Comparison of ENCODE assay signal across 9 cellular contexts in genomic region chr2:74816540-74817331, GRCh38. TPM values are rescaled to one million over a fixed set of nuclear protein-coding genes. Genes with fewer than 3 reads are reported as not detected.
A peak's percentile ranks its signal among the peaks of the same experiment; 100 is the strongest.
DNase-seq lines count a peak whose midpoint lies in the region; ATAC-seq and TF ChIP-seq lines count a peak whose summit lies in the region.
"Had no signal": no experiment of that assay in that cellular context is flagged by ENCODE, and none has a peak within 500 bp of the region (broad histone marks: within the 10 kb centered on the region; RNA-seq: fewer than 3 reads in every experiment).

No MANE protein-coding gene starts in this region.

- no peak overlapping the region for H3K4me2 ChIP-seq in mesendoderm (ENCODE audit: low read length)
- H3K4me2 ChIP-seq in GM23248 (ENCODE audit: unreplicated experiment): no peak overlapping the region

- H2BK15ac ChIP-seq in mesendoderm (replicated peaks; ENCODE audit: low read depth): no peak overlapping the region

- no peak for ATAC-seq in CD4-positive, alpha-beta T cell (ENCODE audit: poor library complexity)
- no peak for ATAC-seq in left lobe of liver

- no peak for TF ChIP-seq CTCF in CD4-positive, alpha-beta T cell (IDR thresholded peaks at IDR 0.05)
- no peak for TF ChIP-seq CTCF in suprapubic skin (IDR thresholded peaks at IDR 0.05)

- H3K36me3 ChIP-seq in mesendoderm (ENCODE audit: control insufficient read depth, insufficient read depth, low read length) (no peaks in the 10 kb centered on the region), suprapubic skin (no peaks in the 10 kb centered on the region), GM23248 (ENCODE audit: low read depth) (no peaks in the 10 kb centered on the region)

- intact Hi-C loops in CD4-positive, alpha-beta T cell (cut with DNase I, micrococcal nuclease): no loop called here

- H4K20me1 ChIP-seq in GM23248 (ENCODE audit: insufficient read depth): no peaks in the 10 kb centered on the region

- no peak overlapping the region for H3K56ac ChIP-seq in mesendoderm (ENCODE audit: low read length)

- no peak overlapping the region for H3K4ac ChIP-seq in mesendoderm (ENCODE audit: low read depth, low read length)

- H3K9me3 ChIP-seq in CD4-positive, alpha-beta T cell (ENCODE audit: control insufficient read depth, low read length): no peaks in the 10 kb centered on the region
- H3K9me3 ChIP-seq in suprapubic skin (no peaks in the 10 kb centered on the region), GM23248 (ENCODE audit: low read depth) (no peaks in the 10 kb centered on the region)

- H3K27ac ChIP-seq in CD4-positive, alpha-beta T cell (ENCODE audit: low read depth, low read length): no peak overlapping the region
- H3K27ac ChIP-seq in mesendoderm (ENCODE audit: low read depth, low read length) (peak overlapping the region; percentile 51), suprapubic skin (no peak overlapping the region), GM23248 (no peak overlapping the region)

- H3K4me1 Mint-ChIP-seq in CD4-positive, alpha-beta T cell (ENCODE audit: low read depth): peaks cover 9% of the 10 kb centered on the region

- no peak overlapping the region for H2BK5ac ChIP-seq in mesendoderm (ENCODE audit: low read length)

- no CpG with 5 or more reads among the region's 7 CpGs for WGBS in mesendoderm (ENCODE audit: extremely low coverage, insufficient coverage, low lambda C conversion rate)
- WGBS in suprapubic skin: 46% methylated on average over 7 of the region's 7 CpGs
- 49 to 51% methylated on average over 7 of the region's 7 CpGs for WGBS in GM23248 (ENCODE audit: low coverage in 1 of 2, low lambda C conversion rate in 2 of 2, missing lambda C conversion rate in 2 of 2), 2 experiments

- CTCF ChIA-PET in CD4-positive, alpha-beta T cell (lab: Charles Lee): interaction anchor here (1.0 kb wide), 1 partner anchor 20 kb away, joined by 3 read pairs; no protein-coding TSS in a partner anchor

- no peaks in the 10 kb centered on the region for H3K36me3 Mint-ChIP-seq in CD4-positive, alpha-beta T cell (ENCODE audit: low read depth)

- DNase-seq in CD4-positive, alpha-beta T cell: no peak
- DNase-seq in HuH-7 (ENCODE audit: low spot score) (peak; percentile 37), SK-N-DZ (ENCODE audit: low spot score) (peak; percentile 78), mesendoderm (peak; percentile 82), suprapubic skin (ENCODE audit: low spot score in 2 of 2) (no peak), NCI-H2227 treated with DMSO at 0.1 percent for 48 hours (lab: John Stamatoyannopoulos, UW) (no peak), GM23248 (no peak), left lobe of liver (ENCODE audit: low spot score) (no peak)

- H3K23ac ChIP-seq in mesendoderm (ENCODE audit: low read length): no peak overlapping the region

- no peak for TF ChIP-seq POLR2A in suprapubic skin (IDR thresholded peaks at IDR 0.05)

- H3K4me1 ChIP-seq in mesendoderm (ENCODE audit: control insufficient read depth, low read depth, low read length): peaks cover 5% of the 10 kb centered on the region
- H3K4me1 ChIP-seq in suprapubic skin: peaks cover 3% of the 10 kb centered on the region
- H3K4me1 ChIP-seq in GM23248 (ENCODE audit: insufficient read depth): no peaks in the 10 kb centered on the region

- H3K27ac Mint-ChIP-seq in CD4-positive, alpha-beta T cell: peak overlapping the region; percentile 41
- H3K27ac Mint-ChIP-seq: activated T-helper 1 cell treated with anti-CD3 and anti-CD28 coated beads, Interleukin-12 subunit alpha, Interleukin-12 subunit beta, Interleukin-2, Interleukin-4 antibody, amounts not matched to agents 30 ng/mL and 10 ng/mL and 1 ng/mL, durations not matched to agents 14 hours and 24 hours and 36 hours had no signal

- no peaks in the 10 kb centered on the region for H3K27me3 Mint-ChIP-seq in CD4-positive, alpha-beta T cell

- H2AK5ac ChIP-seq in mesendoderm (ENCODE audit: low read length): no peak overlapping the region

- no peaks in the 10 kb centered on the region for H3K79me1 ChIP-seq in mesendoderm (ENCODE audit: low read length)

- H3K9ac ChIP-seq in mesendoderm (ENCODE audit: low read length) (no peak overlapping the region), GM23248 (no peak overlapping the region)

- in situ Hi-C loops in GM23248 (cut with MboI): no loop called here

- H3K79me2 ChIP-seq in mesendoderm (ENCODE audit: control insufficient read depth, insufficient read depth, low read length): no peaks in the 10 kb centered on the region
- H3K79me2 ChIP-seq in GM23248 (ENCODE audit: insufficient read depth): no peaks in the 10 kb centered on the region

- no peaks in the 10 kb centered on the region for H3K27me3 ChIP-seq in CD4-positive, alpha-beta T cell (ENCODE audit: control insufficient read depth, insufficient read depth, low read length)
- H3K27me3 ChIP-seq in mesendoderm (ENCODE audit: insufficient read depth, low read length, poor library complexity) (no peaks in the 10 kb centered on the region), suprapubic skin (no peaks in the 10 kb centered on the region), GM23248 (replicated peaks; ENCODE audit: insufficient read depth) (peaks cover 11% of the 10 kb centered on the region)

- no peak overlapping the region for H4K5ac ChIP-seq in mesendoderm (ENCODE audit: low read length)

- no peaks in the 10 kb centered on the region for H3F3A ChIP-seq in GM23248 (ENCODE audit: insufficient read depth)

- TF ChIP-seq EP300 in suprapubic skin (IDR thresholded peaks at IDR 0.05): no peak

- H3K4me3 ChIP-seq in mesendoderm (ENCODE audit: low read length) (no peak overlapping the region), suprapubic skin (no peak overlapping the region), GM23248 (no peak overlapping the region)

- no peak overlapping the region for H3K4me3 Mint-ChIP-seq in CD4-positive, alpha-beta T cell
- H3K4me3 Mint-ChIP-seq: activated T-helper 1 cell treated with anti-CD3 and anti-CD28 coated beads, Interleukin-12 subunit alpha, Interleukin-12 subunit beta, Interleukin-2, Interleukin-4 antibody, amounts not matched to agents 30 ng/mL and 10 ng/mL and 1 ng/mL, durations not matched to agents 14 hours and 24 hours and 36 hours had no signal

- H2BK120ac ChIP-seq in mesendoderm (ENCODE audit: low read depth, low read length): no peak overlapping the region

- no peaks in the 10 kb centered on the region for H3K9me2 ChIP-seq in GM23248 (ENCODE audit: insufficient read depth)

- no peak overlapping the region for H3K18ac ChIP-seq in mesendoderm (ENCODE audit: low read length)

- H4K8ac ChIP-seq in mesendoderm (ENCODE audit: low read depth, low read length): no peak overlapping the region

- no peaks in the 10 kb centered on the region for H3K9me3 Mint-ChIP-seq in CD4-positive, alpha-beta T cell
- H3K9me3 Mint-ChIP-seq: activated T-helper 1 cell treated with anti-CD3 and anti-CD28 coated beads, Interleukin-12 subunit alpha, Interleukin-12 subunit beta, Interleukin-2, Interleukin-4 antibody, amounts not matched to agents 30 ng/mL and 10 ng/mL and 1 ng/mL, durations not matched to agents 14 hours and 24 hours and 36 hours had no signal

- POLR2A ChIA-PET in CD4-positive, alpha-beta T cell (lab: Charles Lee): no interaction called here

- H2AFZ ChIP-seq in GM23248: no peak overlapping the region

RNA-seq across cellular contexts. Expression of gene HK2, which starts 17.2 kb away (rescaled TPM):
- total RNA-seq in CD4-positive, alpha-beta T cell: 1 to 10 TPM; 7.7 to 8.9 TPM
- 11.6 and 14.0 TPM in 2 replicates for polyA plus RNA-seq in SK-N-DZ (2014; cell fraction: cytosol; rRNA removed)
- polyA plus RNA-seq in SK-N-DZ (2014; cell fraction: nucleus; rRNA removed): 11.3 and 24.0 TPM in 2 replicates
- polyA plus RNA-seq in mesendoderm (2013, experiment 1 of 2): 20.7 TPM
- polyA plus RNA-seq in mesendoderm (2013, experiment 2 of 2): 20.4 TPM
- 10 to 100 TPM in 3 of 4 donors, 1 to 10 TPM in 1; 9.3 to 24.4 (median 15.1) TPM for total RNA-seq in suprapubic skin
- 21.9 and 24.2 TPM in 2 replicates for total RNA-seq in GM23248 (2014; rRNA removed; shearing (Covaris generic))
- 23.9 and 25.3 TPM in 2 replicates for polyA plus RNA-seq in GM23248 (2016; fragmentation: Nextera tagmentation; extraction: Ambion mirVana)
- 1.3 TPM for total RNA-seq in left lobe of liver

Comparison
In these comparisons a context has a peak if more than half of its experiments do, and no peak if none do; other contexts are left out.
1. DNase-seq: peak in HuH-7 (single experiment), SK-N-DZ (single experiment) and mesendoderm (single experiment); none in CD4-positive, alpha-beta T cell (0 of 10), suprapubic skin (0 of 2), NCI-H2227 treated with DMSO at 0.1 percent for 48 hours (single experiment), GM23248 (single experiment) and left lobe of liver (single experiment).